In the genomic region with DNA sequence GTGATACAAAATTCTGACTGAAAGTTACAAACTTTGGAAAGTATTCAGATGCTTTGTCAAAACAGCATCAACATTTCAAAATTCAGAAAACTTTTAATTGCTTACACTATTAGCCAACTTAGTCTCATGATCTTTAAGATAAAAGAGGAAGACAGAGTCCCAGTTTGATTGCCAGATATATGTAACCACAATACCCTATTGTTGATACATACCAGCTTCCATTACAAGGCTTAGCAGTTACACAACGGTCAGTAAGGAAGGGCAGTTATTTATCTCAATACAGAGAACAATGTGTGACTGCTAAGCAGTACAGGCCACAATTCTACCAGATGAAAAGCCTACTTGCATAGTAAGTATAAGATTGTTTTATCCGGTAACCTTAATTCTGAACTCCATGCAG, we compare ENCODE assay signal across 26 cellular contexts.
DNase-seq lines count a peak whose midpoint lies in the region; ATAC-seq, FAIRE-seq and TF ChIP-seq lines count a peak whose summit lies in the region.
"Had no signal": no experiment of that assay in that cellular context is flagged by ENCODE, and none has a peak within 500 bp of the region (broad histone marks: within the 10 kb centered on the region; RNA-seq: fewer than 3 reads in every experiment).

No MANE protein-coding gene starts in this region.

- H3K36me3 Mint-ChIP-seq in activated T-cell treated with anti-CD3 and anti-CD28 coated beads, Interleukin-2, amount 50 U/mL, for 72 hours (ENCODE audit: insufficient read depth in 2 of 2): no peaks in the 10 kb centered on the region
- H3K36me3 Mint-ChIP-seq: CD8-positive, alpha-beta T cell; T-cell had no signal

- H3K4me3 Mint-ChIP-seq in activated T-cell treated with anti-CD3 and anti-CD28 coated beads, Interleukin-2, amount 50 U/mL, for 72 hours: no peak overlapping the region
- H3K4me3 Mint-ChIP-seq: B cell; CD8-positive, alpha-beta T cell; T-cell had no signal

- in situ Hi-C loops in ACHN (cut with HindIII; ENCODE audit: low pct_ligation_motif_present, low pct_unique_long_range_greater_than_20kb, low sequenced_read_pairs): no loop called here

- peak; percentile 70 for FAIRE-seq in A549 (lab: Jason Lieb, UNC)
- FAIRE-seq: A204.1, GM12892 had no signal

- no peak for ATAC-seq in A549
- no peak for ATAC-seq in activated T-cell treated with anti-CD3 and anti-CD28 coated beads, Interleukin-2, amount 50 U/mL, for 72 hours (replicated peaks in 1 of 2)
- ATAC-seq: CD8-positive, alpha-beta T cell; HCT116; PC-3; T-cell had no signal

- H3K27me3 Mint-ChIP-seq in activated T-cell treated with anti-CD3 and anti-CD28 coated beads, Interleukin-2, amount 50 U/mL, for 72 hours (ENCODE audit: low read depth): no peaks in the 10 kb centered on the region
- H3K27me3 Mint-ChIP-seq: B cell had no signal

- no peak overlapping the region for H3K27ac Mint-ChIP-seq in activated T-cell treated with anti-CD3 and anti-CD28 coated beads, Interleukin-2, amount 50 U/mL, for 72 hours
- H3K27ac Mint-ChIP-seq: B cell; CD8-positive, alpha-beta T cell; T-cell had no signal

- no peak for TF ChIP-seq EP300 in A549 (IDR thresholded peaks at IDR 0.05)

- 36% methylated on average over 2 of the region's 2 CpGs for WGBS in A549 (ENCODE audit: missing lambda C conversion rate)

- no peaks in the 10 kb centered on the region for H3K4me1 ChIP-seq in A549

- no peak for TF ChIP-seq RAD21 in A549 (conservative IDR thresholded peaks at IDR 0.05 in 1 of 2, IDR thresholded peaks at IDR 0.05 in 1 of 2)

- H3K4me3 ChIP-seq in A549: no peak overlapping the region

- no peak for TF ChIP-seq CTCF in A549 (IDR thresholded peaks at IDR 0.05)

- no peak overlapping the region for H3K27ac ChIP-seq in A549
- H3K27ac ChIP-seq: C4-2B had no signal

- no peak for TF ChIP-seq POLR2A in A549 (IDR thresholded peaks at IDR 0.05; ENCODE audit: low read length)

- peaks cover 7% of the 10 kb centered on the region in 2 donors for H3K9me3 Mint-ChIP-seq in activated T-cell treated with anti-CD3 and anti-CD28 coated beads, Interleukin-2, amount 50 U/mL, for 72 hours

- H3K9me3 ChIP-seq in A549: no peaks in the 10 kb centered on the region
- H3K9me3 ChIP-seq: SK-N-SH had no signal

- CTCF ChIA-PET in A549 (lab: Yijun Ruan, JAX): no interaction called here

- H3K4me1 Mint-ChIP-seq in activated T-cell treated with anti-CD3 and anti-CD28 coated beads, Interleukin-2, amount 50 U/mL, for 72 hours (ENCODE audit: low read depth): no peaks in the 10 kb centered on the region
- H3K4me1 Mint-ChIP-seq: B cell, T-cell had no signal

- POLR2A ChIA-PET in A549 (lab: Yijun Ruan, JAX): no interaction called here

- H3K4me2 ChIP-seq in A549: no peak overlapping the region
- H3K4me2 ChIP-seq: SK-N-SH had no signal

- DNase-seq in A549 (ENCODE audit: low read depth in 1 of 2, low spot score in 1 of 2) (no peak), GF-D8 (lab: John Stamatoyannopoulos, UW) (peak; percentile 0), MV-4-11 (lab: John Stamatoyannopoulos, UW) (peak; percentile 55), amniotic epithelial cell (ENCODE audit: low read depth) (peak; percentile 82), ACHN (no peak)
- DNase-seq in central memory CD4-positive, alpha-beta T cell: no peak
- no peak for DNase-seq in activated T-cell treated with anti-CD3 and anti-CD28 coated beads, Interleukin-2, amount 50 U/mL, for 72 hours
- DNase-seq: Calu3; CD8-positive, alpha-beta T cell; DMS79 treated with DMSO at 0.1 percent for 48 hours; NCI-H1092; NCI-H1417 treated with DMSO at 0.1 percent for 48 hours; NCI-H187; NCI-H2081 treated with DMSO at 0.1 percent for 48 hours; NCI-H2171; NCI-H226; NCI-H510A; NCI-H69; PC-3; SK-N-SH; T-cell had no signal

TF ChIP-seq in A549, 52 proteins besides CTCF, POLR2A, EP300 and RAD21:
- no peak for TF ChIP-seq TP53 (CRISPR knock-in tag; IDR thresholded peaks at IDR 0.05)
TF ChIP-seq in A549: peak in this region for 0.

Comparison
In these comparisons a context has a peak if more than half of its experiments do, and no peak if none do; other contexts are left out.
1. DNase-seq: peak in GF-D8 (single experiment), MV-4-11 (single experiment) and amniotic epithelial cell (single experiment); none in A549 (0 of 2), central memory CD4-positive, alpha-beta T cell (single experiment), ACHN (single experiment) and activated T-cell treated with anti-CD3 and anti-CD28 coated beads, Interleukin-2, amount 50 U/mL, for 72 hours (0 of 2).